ENCODE assay signal across 25 cellular contexts in the genomic region with DNA sequence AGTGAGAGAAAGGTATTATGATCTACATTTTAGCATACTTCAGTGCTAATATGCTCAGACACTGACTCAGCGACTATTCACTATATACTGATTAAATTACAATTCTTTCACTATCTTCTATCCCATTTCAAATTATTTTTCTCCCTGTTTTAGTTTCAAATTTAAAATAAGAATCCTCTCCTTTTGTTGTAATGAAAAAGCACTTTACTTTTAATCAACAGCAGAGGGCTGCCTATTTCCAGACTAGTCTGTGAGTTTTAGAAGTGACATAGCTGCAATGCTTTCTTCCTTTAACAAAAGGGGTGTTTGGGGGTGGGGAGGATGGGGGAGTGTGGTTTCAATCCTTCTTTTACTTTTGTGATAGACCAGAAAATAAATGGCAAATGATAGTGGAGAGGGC. TPM values are rescaled to one million over a fixed set of nuclear protein-coding genes. Genes with fewer than 3 reads are reported as not detected.
A peak's percentile ranks its signal among the peaks of the same experiment; 100 is the strongest.
DNase-seq lines count a peak whose midpoint lies in the region; ATAC-seq, FAIRE-seq and TF ChIP-seq lines count a peak whose summit lies in the region.
"Had no signal": no experiment of that assay in that cellular context is flagged by ENCODE, and none has a peak within 500 bp of the region (broad histone marks: within the 10 kb centered on the region; RNA-seq: fewer than 3 reads in every experiment).

No MANE protein-coding gene starts in this region.

- POLR2A ChIA-PET in SK-N-SH (lab: Yijun Ruan, JAX) (no interaction called here), Panc1 (lab: Charles Lee) (no interaction called here)

- no peak overlapping the region for H2AFZ ChIP-seq in SK-N-SH (ENCODE audit: low read depth)

- intact Hi-C loops in Panc1 (cut with micrococcal nuclease; ENCODE audit: unreplicated experiment), result loop anchor here (5.0 to 10.0 kb wide), 2 partner anchors 61 to 254 kb away; a partner anchor contains a TSS

- H3K27ac ChIP-seq in SK-N-SH (ENCODE audit: low read depth in 2 of 2, low read length in 1 of 2), result peak overlapping the region; percentile 47 to 76; a peak in 3 of 4 replicates
- H3K27ac ChIP-seq in Panc1 (ENCODE audit: low read length), result peak overlapping the region; percentile 89
- no peak overlapping the region for H3K27ac ChIP-seq in endodermal cell (ENCODE audit: low read depth, low read length)
- H3K27ac ChIP-seq: 22Rv1, brain microvascular endothelial cell, tibial nerve had no signal

- TF ChIP-seq CTCF in SK-N-SH (IDR thresholded peaks at IDR 0.05) (peak; percentile 39), Panc1 (IDR thresholded peaks at IDR 0.05) (no peak; the same call in 1 of the 2 replicates), endodermal cell (conservative IDR thresholded peaks at IDR 0.05) (no peak)

- peaks cover 5% of the 10 kb centered on the region for H3K9me3 Mint-ChIP-seq in endodermal cell
- H3K9me3 Mint-ChIP-seq: CD8-positive, alpha-beta T cell; stimulated activated memory B cell treated with anti-CD40 and anti-IgM and Interleukin-4, amounts not matched to agents 10 μg/mL and 1 μg/mL and 100 μg/mL, for 72 hours had no signal

- no peaks in the 10 kb centered on the region for H3K9me3 ChIP-seq in SK-N-SH
- no peaks in the 10 kb centered on the region for H3K9me3 ChIP-seq in Panc1 (ENCODE audit: control insufficient read depth, insufficient read depth, low read depth, low read length)
- no peaks in the 10 kb centered on the region for H3K9me3 ChIP-seq in endodermal cell (ENCODE audit: control insufficient read depth, low read length)
- no peaks in the 10 kb centered on the region for H3K9me3 ChIP-seq in skeletal muscle satellite cell (replicated peaks; ENCODE audit: low read length)
- H3K9me3 ChIP-seq: esophagus muscularis mucosa, lower lobe of right lung, psoas muscle, tibial nerve had no signal

- no TSS peak for BruUV-seq in Panc1 (replicated peaks; lab: Mats Ljungman, UMichigan)

- no peak for TF ChIP-seq EP300 in SK-N-SH (IDR thresholded peaks at IDR 0.05; ENCODE audit: borderline replicate concordance in 1 of 2, low read depth in 1 of 2, low read length in 1 of 2)

- no peak overlapping the region for H3K9ac ChIP-seq in SK-N-SH
- no peak overlapping the region for H3K9ac ChIP-seq in endodermal cell (ENCODE audit: extremely low read depth, low read length, poor library complexity, severe bottlenecking)
- no peak overlapping the region for H3K9ac ChIP-seq in skeletal muscle satellite cell (ENCODE audit: low read depth, low read length)

- no peak overlapping the region for H3K27ac Mint-ChIP-seq in endodermal cell
- H3K27ac Mint-ChIP-seq: CD8-positive, alpha-beta T cell; stimulated activated memory B cell treated with anti-CD40 and anti-IgM and Interleukin-4, amounts not matched to agents 10 μg/mL and 1 μg/mL and 100 μg/mL, for 72 hours; T-helper 2 cell treated with Interferon-gamma antibody and Interleukin-4, amounts not matched to agents 5 μg/mL and 100 μg/mL, for 36 hours had no signal

- H3K4me1 ChIP-seq in SK-N-SH (ENCODE audit: control insufficient read depth in 1 of 2, insufficient read depth in 2 of 2, low read depth in 1 of 2, low read length in 1 of 2), result peaks cover 14 to 24% of the 10 kb centered on the region in 2 experiments; a peak in 3 of 4 replicates
- H3K4me1 ChIP-seq in Panc1 (ENCODE audit: control insufficient read depth, insufficient read depth, low read length), result peaks cover 19% of the 10 kb centered on the region
- peaks cover 8% of the 10 kb centered on the region for H3K4me1 ChIP-seq in endodermal cell (ENCODE audit: control insufficient read depth, insufficient read depth, low read length)
- H3K4me1 ChIP-seq in skeletal muscle satellite cell (ENCODE audit: control insufficient read depth, insufficient read depth, low read length), result peaks cover 20% of the 10 kb centered on the region

- no peak overlapping the region for H3K4me3 Mint-ChIP-seq in endodermal cell
- H3K4me3 Mint-ChIP-seq: CD8-positive, alpha-beta T cell; stimulated activated memory B cell treated with anti-CD40 and anti-IgM and Interleukin-4, amounts not matched to agents 10 μg/mL and 1 μg/mL and 100 μg/mL, for 72 hours had no signal

- TF ChIP-seq RAD21 in SK-N-SH (IDR thresholded peaks at IDR 0.05; ENCODE audit: low read length), result peak; percentile 31

- ATAC-seq in SK-N-SH treated with all-trans-retinoic acid at 6 μM for 48 hours (no peak), Panc1 (no peak)
- ATAC-seq: CD8-positive, alpha-beta T cell; lower lobe of right lung; naive thymus-derived CD4-positive, alpha-beta T cell; psoas muscle; stimulated activated memory B cell treated with anti-CD40 and anti-IgM and Interleukin-4, amounts not matched to agents 10 μg/mL and 1 μg/mL and 100 μg/mL, for 72 hours had no signal

- H3K79me2 ChIP-seq in SK-N-SH (ENCODE audit: insufficient read depth), result peaks cover 53% of the 10 kb centered on the region

- peak overlapping the region; percentile 74 for H3K4me2 ChIP-seq in SK-N-SH
- H3K4me2 ChIP-seq in skeletal muscle satellite cell (ENCODE audit: low read length), result peak overlapping the region; percentile 81

- H3K4me1 Mint-ChIP-seq in endodermal cell, result peaks cover 19% of the 10 kb centered on the region

- peaks cover 9% of the 10 kb centered on the region for H3K27me3 Mint-ChIP-seq in endodermal cell (ENCODE audit: insufficient read depth)

- peaks cover 8% of the 10 kb centered on the region for H3F3A ChIP-seq in SK-N-SH (replicated peaks; ENCODE audit: insufficient read depth)

- H3K9me2 ChIP-seq in SK-N-SH, result no peaks in the 10 kb centered on the region

- CTCF ChIA-PET in SK-N-SH (lab: Yijun Ruan, JAX) (no interaction called here), Panc1 (lab: Charles Lee) (no interaction called here)

- 77% methylated on average over 1 of the region's 1 CpG for WGBS in SK-N-SH (ENCODE audit: low lambda C conversion rate)
- WGBS in endodermal cell (ENCODE audit: insufficient coverage in 1 of 2, insufficient read length in 1 of 2), 2 experiments, result 74 to 100% methylated on average over 1 of the region's 1 CpG

- in situ Hi-C loops in Panc1 (cut with HindIII; ENCODE audit: low pct_unique_long_range_greater_than_20kb, low sequenced_read_pairs), result no loop called here

- DNase-seq in SK-N-SH (no peak), Panc1 (ENCODE audit: low read depth, low spot score) (no peak), endodermal cell (no peak), A172 (ENCODE audit: low spot score) (no peak), HTR-8/SVneo (ENCODE audit: insufficient read length, low spot score) (no peak)
- no peak for DNase-seq in activated CD4-positive, CD25-positive, alpha-beta regulatory T cell treated with anti-CD3 and anti-CD28 coated beads, Interleukin-2, amount 50 U/mL, for 72 hours
- DNase-seq: activated CD4-positive, alpha-beta T cell treated with anti-CD3 and anti-CD28 coated beads for 1 hour; activated CD8-positive, alpha-beta memory T cell treated with anti-CD3 and anti-CD28 coated beads, Interleukin-2, amount 50 U/mL, for 4 hours; activated naive CD4-positive, alpha-beta T cell treated with anti-CD3 and anti-CD28 coated beads, Interleukin-2, amount 50 U/mL, for 16 hours; brain microvascular endothelial cell; CD8-positive, alpha-beta T cell; DND-41; lower lobe of right lung; naive thymus-derived CD4-positive, alpha-beta T cell; NCI-H1694 treated with DMSO at 0.1 percent for 48 hours; psoas muscle; SHP77; stimulated activated CD4-positive, alpha-beta T cell treated with anti-CD3 and anti-CD28 coated beads, Interleukin-12 subunit alpha, Interleukin-12 subunit beta, amount 100 ng/mL, for 4 hours had no signal

- H3K4me3 ChIP-seq in SK-N-SH (ENCODE audit: low read depth in 2 of 2, low read length in 1 of 2) (no peak overlapping the region), Panc1 (ENCODE audit: low read depth in 2 of 2, low read length in 2 of 2) (no peak overlapping the region), endodermal cell (ENCODE audit: low read length) (peak overlapping the region; percentile 85), skeletal muscle satellite cell (ENCODE audit: low read length) (no peak overlapping the region)
- H3K4me3 ChIP-seq: tibial nerve had no signal

- H3K36me3 ChIP-seq in SK-N-SH (replicated peaks in 1 of 2; ENCODE audit: control insufficient read depth in 1 of 2, insufficient read depth in 2 of 2, low read length in 1 of 2) (no peaks in the 10 kb centered on the region), Panc1 (ENCODE audit: control insufficient read depth, insufficient read depth, low read length) (no peaks in the 10 kb centered on the region), endodermal cell (ENCODE audit: control insufficient read depth, insufficient read depth, low read length) (no peaks in the 10 kb centered on the region), skeletal muscle satellite cell (ENCODE audit: insufficient read depth, low read length) (peaks cover 5% of the 10 kb centered on the region)
- H3K36me3 ChIP-seq: brain microvascular endothelial cell, esophagus muscularis mucosa, lower lobe of right lung, tibial nerve had no signal

- no peaks in the 10 kb centered on the region for H4K20me1 ChIP-seq in SK-N-SH (ENCODE audit: insufficient read depth)

- no peaks in the 10 kb centered on the region for H3K27me3 ChIP-seq in SK-N-SH (ENCODE audit: insufficient read depth)
- H3K27me3 ChIP-seq in Panc1 (ENCODE audit: control insufficient read depth, insufficient read depth, low read length), result no peaks in the 10 kb centered on the region
- H3K27me3 ChIP-seq in endodermal cell (ENCODE audit: control insufficient read depth, insufficient read depth, low read length, poor library complexity, severe bottlenecking), result peaks cover 11% of the 10 kb centered on the region
- no peaks in the 10 kb centered on the region for H3K27me3 ChIP-seq in skeletal muscle satellite cell (ENCODE audit: control insufficient read depth, insufficient read depth, low read length)
- H3K27me3 ChIP-seq: brain microvascular endothelial cell, esophagus muscularis mucosa, tibial nerve had no signal

- FAIRE-seq in HTR-8/SVneo (lab: Jason Lieb, UNC), result no peak

- peaks cover 3% of the 10 kb centered on the region for H3K36me3 Mint-ChIP-seq in endodermal cell (ENCODE audit: low read depth)
- H3K36me3 Mint-ChIP-seq: CD8-positive, alpha-beta T cell; stimulated activated memory B cell treated with anti-CD40 and anti-IgM and Interleukin-4, amounts not matched to agents 10 μg/mL and 1 μg/mL and 100 μg/mL, for 72 hours had no signal

TF ChIP-seq in SK-N-SH treated with all-trans-retinoic acid at 6 μM for 48 hours, 23 proteins besides CTCF, POLR2A, EP300 and RAD21 (continues in another document):
- TF ChIP-seq ISL1 (CRISPR knock-in tag; IDR thresholded peaks at IDR 0.05), result no peak

RNA-seq across cellular contexts. Expression of a gene that starts 2.4 kb away (rescaled TPM):
- 12.9 and 17.3 TPM in 2 replicates for polyA plus RNA-seq in SK-N-SH (2012; rRNA removed)
- 17.6 and 18.6 TPM in 2 replicates for polyA plus RNA-seq in SK-N-SH (2012; cell fraction: cytosol; rRNA removed)
- 9.1 and 21.0 TPM in 2 replicates for polyA plus RNA-seq in SK-N-SH (2012; cell fraction: nucleus; rRNA removed)
- total RNA-seq in Panc1 (2021; ENCODE audit: unreplicated experiment), result 18.8 TPM
- 7.7 TPM for polyA plus RNA-seq in Panc1 (2012; ENCODE audit: insufficient read length)
- total RNA-seq in endodermal cell, result 10 to 100 TPM; 10.4 to 16.5 TPM
- polyA plus RNA-seq in endodermal cell (2013, experiment 1 of 2), result 6.1 TPM
- 6.6 TPM for polyA plus RNA-seq in endodermal cell (2013, experiment 2 of 2)
- total RNA-seq in skeletal muscle satellite cell (2012; rRNA removed), result 44.1 and 53.7 TPM in 2 replicates
- 60.2 and 60.8 TPM in 2 replicates for total RNA-seq in A172 (2014; rRNA removed; shearing (Covaris generic))
